In the genomic region with DNA sequence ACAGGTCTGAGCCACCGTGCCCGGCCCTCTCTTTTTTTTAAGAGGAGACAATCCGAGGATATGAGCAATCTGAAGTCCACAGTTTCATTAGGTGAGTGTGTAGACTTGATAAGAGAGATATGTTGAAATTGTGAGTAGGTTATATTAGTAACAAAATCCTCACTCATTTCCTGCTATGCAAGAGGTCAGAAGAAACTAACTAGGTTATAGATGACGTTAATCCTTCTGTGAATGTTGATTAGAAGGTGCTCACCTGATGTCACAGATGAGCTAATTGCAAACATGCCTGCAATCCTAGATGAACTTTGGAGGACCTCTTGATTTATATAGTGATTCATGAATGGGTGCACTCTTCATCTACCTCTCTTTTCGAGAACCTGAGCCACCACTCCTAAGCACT, we compare ENCODE assay signal across 25 cellular contexts. TPM values are rescaled to one million over a fixed set of nuclear protein-coding genes. Genes with fewer than 3 reads are reported as not detected.
"Had no signal": no experiment of that assay in that cellular context is flagged by ENCODE, and none has a peak within 500 bp of the region (broad histone marks: within the 10 kb centered on the region; RNA-seq: fewer than 3 reads in every experiment).

No MANE protein-coding gene starts in this region.

- H3K27ac Mint-ChIP-seq: activated naive CD4-positive, alpha-beta T cell treated with anti-CD3 and anti-CD28 coated beads for 36 hours; activated naive CD8-positive, alpha-beta T cell treated with anti-CD3 and anti-CD28 coated beads for 36 hours; activated T-helper 17 cell treated with anti-CD3 and anti-CD28 coated beads, Interleukin-2, amount 50 U/mL, for 72 hours; T-helper 1 cell treated with Interleukin-12 subunit alpha and Interleukin-12 subunit beta and Interleukin-4 antibody, amounts not matched to agents 30 μg/mL and 1 μg/mL, for 36 hours had no signal

- H3K27ac ChIP-seq: brain microvascular endothelial cell, Peyer's patch had no signal

- H3K4me1 Mint-ChIP-seq: activated T-helper 17 cell treated with anti-CD3 and anti-CD28 coated beads, Interleukin-2, amount 50 U/mL, for 72 hours had no signal

- DNase-seq: activated CD4-positive, alpha-beta T cell treated with anti-CD3 and anti-CD28 coated beads for 48 hours; activated CD4-positive, alpha-beta T cell treated with anti-CD3 and anti-CD28 coated beads, Interleukin-2, amount 50 U/mL, for 48 hours; activated CD4-positive, CD25-positive, alpha-beta regulatory T cell treated with anti-CD3 and anti-CD28 coated beads, Interleukin-2, amount 50 U/mL, for 72 hours; activated CD8-positive, alpha-beta memory T cell treated with anti-CD3 and anti-CD28 coated beads for 24 hours; activated gamma-delta T cell; activated naive CD4-positive, alpha-beta T cell treated with anti-CD3 and anti-CD28 coated beads for 36 hours; activated naive CD8-positive, alpha-beta T cell treated with anti-CD3 and anti-CD28 coated beads for 36 hours; activated T-cell treated with anti-CD3 and anti-CD28 coated beads, Interleukin-2, amount 50 U/mL, for 48 hours; brain microvascular endothelial cell; Karpas-422; MM.1S; NCI-H1105 treated with DMSO at 0.1 percent for 48 hours; NCI-H1436 treated with DMSO at 0.1 percent for 48 hours; NCI-H187; NCI-H2171; NCI-H2227 treated with DMSO at 0.1 percent for 48 hours; NCI-H526; NCI-H774; NK-92 treated with Interleukin-12 subunit alpha and Interleukin-12 subunit beta, amount 100 ng/mL, for 24 hours; Peyer's patch; SHP77 treated with DMSO at 0.1 percent for 48 hours had no signal

- H3K27me3 Mint-ChIP-seq: activated naive CD8-positive, alpha-beta T cell treated with anti-CD3 and anti-CD28 coated beads for 36 hours had no signal

- H3K4me1 ChIP-seq: Peyer's patch had no signal

- H3K36me3 ChIP-seq: brain microvascular endothelial cell, Peyer's patch had no signal

- ATAC-seq: activated T-helper 17 cell treated with anti-CD3 and anti-CD28 coated beads, Interleukin-2, amount 50 U/mL, for 72 hours; HepG2 had no signal

- H3K27me3 ChIP-seq: brain microvascular endothelial cell, Peyer's patch had no signal

- H3K9me3 ChIP-seq: Peyer's patch had no signal

- H3K4me3 ChIP-seq: Peyer's patch had no signal

- H3K4me3 Mint-ChIP-seq: activated naive CD4-positive, alpha-beta T cell treated with anti-CD3 and anti-CD28 coated beads for 36 hours; activated naive CD8-positive, alpha-beta T cell treated with anti-CD3 and anti-CD28 coated beads for 36 hours; activated T-helper 17 cell treated with anti-CD3 and anti-CD28 coated beads, Interleukin-2, amount 50 U/mL, for 72 hours; T-helper 1 cell treated with Interleukin-12 subunit alpha and Interleukin-12 subunit beta and Interleukin-4 antibody, amounts not matched to agents 30 μg/mL and 1 μg/mL, for 36 hours had no signal

- H3K36me3 Mint-ChIP-seq: activated naive CD8-positive, alpha-beta T cell treated with anti-CD3 and anti-CD28 coated beads for 36 hours had no signal

- FAIRE-seq: HepG2 had no signal

RNA-seq across cellular contexts. Expression of a gene that starts 29.3 kb away (rescaled TPM):
- total RNA-seq: activated naive CD4-positive, alpha-beta T cell treated with anti-CD3 and anti-CD28 coated beads for 36 hours; activated naive CD8-positive, alpha-beta T cell treated with anti-CD3 and anti-CD28 coated beads for 36 hours; activated T-helper 17 cell treated with anti-CD3 and anti-CD28 coated beads, Interleukin-2, amount 50 U/mL, for 72 hours; HepG2; Peyer's patch; SK-MEL-5 had no signal
